Comparison of ENCODE assay signal across 12 cellular contexts in genomic region chr5:15683332-15683731, GRCh38.
DNase-seq lines count a peak whose midpoint lies in the region; ATAC-seq, FAIRE-seq and TF ChIP-seq lines count a peak whose summit lies in the region.
"Had no signal": no experiment of that assay in that cellular context is flagged by ENCODE, and none has a peak within 500 bp of the region (broad histone marks: within the 10 kb centered on the region; RNA-seq: fewer than 3 reads in every experiment).

No MANE protein-coding gene starts in this region.

- 6% methylated on average over 3 of the region's 5 CpGs for WGBS in HepG2 (ENCODE audit: low lambda C conversion rate)

- TF ChIP-seq EP300 in HepG2 (IDR thresholded peaks at IDR 0.05; ENCODE audit: low read depth in 2 of 2, low read length in 2 of 2) (no peak), HepG2 (CRISPR knock-in tag; IDR thresholded peaks at IDR 0.05; ENCODE audit: borderline replicate concordance) (no peak)

- no peaks in the 10 kb centered on the region for H3K27me3 ChIP-seq in HepG2 (ENCODE audit: control insufficient read depth in 1 of 2, insufficient read depth in 2 of 2, low read length in 2 of 2)

- H3K4me2 ChIP-seq in HepG2 (ENCODE audit: low read depth, low read length): no peak overlapping the region

- no peaks in the 10 kb centered on the region for H3K36me3 ChIP-seq in HepG2 (replicated peaks in 1 of 2; ENCODE audit: control insufficient read depth in 1 of 2, insufficient read depth in 2 of 2, low read length in 2 of 2)

- no peaks in the 10 kb centered on the region for H4K20me1 ChIP-seq in HepG2 (ENCODE audit: insufficient read depth, low read length)

- ATAC-seq in HepG2 (peak; percentile 82), GM21786 (IDR thresholded peaks at IDR 0.05; ENCODE audit: unreplicated experiment) (no peak), HG02840 (IDR thresholded peaks at IDR 0.05; ENCODE audit: low FRiP score, unreplicated experiment) (no peak), GM21360 (IDR thresholded peaks at IDR 0.05; ENCODE audit: unreplicated experiment) (no peak)

- POLR2A ChIA-PET in HepG2 (lab: Yijun Ruan, JAX): no interaction called here

- TF ChIP-seq RAD21 in HepG2 (CRISPR knock-in tag; IDR thresholded peaks at IDR 0.05): no peak

- H3K4me3 ChIP-seq in choroid plexus epithelial cell (ENCODE audit: low read depth, low read length) (no peak overlapping the region), HepG2 (replicated peaks in 1 of 3; ENCODE audit: insufficient read depth in 1 of 3, low read depth in 2 of 3, low read length in 3 of 3) (no peak overlapping the region)

- no peak overlapping the region for H3K9ac ChIP-seq in HepG2 (ENCODE audit: insufficient read depth, low read depth, low read length)

- no peak overlapping the region for H2AFZ ChIP-seq in HepG2 (ENCODE audit: low read length)

- no peak for TF ChIP-seq POLR2A in HepG2 (IDR thresholded peaks at IDR 0.05; ENCODE audit: insufficient read depth in 1 of 2, low read depth in 2 of 2, low read length in 2 of 2)

- BruUV-seq in HepG2 (replicated peaks; lab: Mats Ljungman, UMichigan): no TSS peak

- intact Hi-C loops in HepG2 (cut with micrococcal nuclease; ENCODE audit: unreplicated experiment): loop anchor here (2.0 kb wide), 1 partner anchor 311 kb away; no protein-coding TSS in a partner anchor

- H3K4me1 ChIP-seq in HepG2 (ENCODE audit: insufficient read depth, low read length): no peaks in the 10 kb centered on the region

- no peaks in the 10 kb centered on the region for H3K9me3 ChIP-seq in HepG2 (ENCODE audit: low read length)

- no peaks in the 10 kb centered on the region for H3K79me2 ChIP-seq in HepG2 (ENCODE audit: insufficient read depth, low read length)

- peak; percentile 55 for TF ChIP-seq CTCF in choroid plexus epithelial cell (conservative IDR thresholded peaks at IDR 0.05; ENCODE audit: low read depth, low read length)
- TF ChIP-seq CTCF in HepG2 (CRISPR knock-in tag; IDR thresholded peaks at IDR 0.05): 0 out of 2 replicates have a peak, but pooled peaks have one; percentile 19

- CTCF ChIA-PET in HepG2 (lab: Yijun Ruan, JAX; ENCODE audit: low intra/inter-chr PET ratio, low total read pairs): interaction anchor here (1.3 kb wide), 1 partner anchor 312 kb away, joined by 3 read pairs; no protein-coding TSS in a partner anchor

- no peak overlapping the region for H3K27ac ChIP-seq in HepG2 (ENCODE audit: extremely low read length, insufficient read depth, low read length)

- peak; percentile 36 for DNase-seq in D341Med (ENCODE audit: low spot score)
- DNase-seq in KBM-7: peak; percentile 2
- peak; percentile 44 for DNase-seq in choroid plexus epithelial cell (ENCODE audit: low read depth)
- peak; percentile 2 for DNase-seq in HepG2 (ENCODE audit: low spot score)
- no peak for DNase-seq in hippocampal formation (lab: John Stamatoyannopoulos, UW)
- DNase-seq: HFFc6, NCI-H2227 treated with DMSO at 0.1 percent for 48 hours, T-helper 9 cell had no signal

- in situ Hi-C loops in KBM-7 (cut with MboI; ENCODE audit: low pct_unique_long_range_greater_than_20kb, low sequenced_read_pairs) (no loop called here), HepG2 (cut with HindIII; ENCODE audit: extremely low pct_ligation_motif_present, low pct_unique_long_range_greater_than_20kb) (no loop called here)

- no peak for FAIRE-seq in HepG2 (lab: Jason Lieb, UNC)
- FAIRE-seq: islet of Langerhans had no signal

TF ChIP-seq in HepG2, 621 proteins besides CTCF, POLR2A, EP300 and RAD21:
- no peak for TF ChIP-seq SOX5 (CRISPR knock-in tag; IDR thresholded peaks at IDR 0.05; ENCODE audit: borderline replicate concordance)
- no peak for TF ChIP-seq XRCC5 (optimal IDR thresholded peaks at IDR 0.05; ENCODE audit: low read length)
- TF ChIP-seq, protein P1, sequence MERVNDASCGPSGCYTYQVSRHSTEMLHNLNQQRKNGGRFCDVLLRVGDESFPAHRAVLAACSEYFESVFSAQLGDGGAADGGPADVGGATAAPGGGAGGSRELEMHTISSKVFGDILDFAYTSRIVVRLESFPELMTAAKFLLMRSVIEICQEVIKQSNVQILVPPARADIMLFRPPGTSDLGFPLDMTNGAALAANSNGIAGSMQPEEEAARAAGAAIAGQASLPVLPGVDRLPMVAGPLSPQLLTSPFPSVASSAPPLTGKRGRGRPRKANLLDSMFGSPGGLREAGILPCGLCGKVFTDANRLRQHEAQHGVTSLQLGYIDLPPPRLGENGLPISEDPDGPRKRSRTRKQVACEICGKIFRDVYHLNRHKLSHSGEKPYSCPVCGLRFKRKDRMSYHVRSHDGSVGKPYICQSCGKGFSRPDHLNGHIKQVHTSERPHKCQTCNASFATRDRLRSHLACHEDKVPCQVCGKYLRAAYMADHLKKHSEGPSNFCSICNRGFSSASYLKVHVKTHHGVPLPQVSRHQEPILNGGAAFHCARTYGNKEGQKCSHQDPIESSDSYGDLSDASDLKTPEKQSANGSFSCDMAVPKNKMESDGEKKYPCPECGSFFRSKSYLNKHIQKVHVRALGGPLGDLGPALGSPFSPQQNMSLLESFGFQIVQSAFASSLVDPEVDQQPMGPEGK (CRISPR knock-in tag; IDR thresholded peaks at IDR 0.05): no peak
- no peak for TF ChIP-seq ZNF567 (CRISPR knock-in tag; IDR thresholded peaks at IDR 0.05; ENCODE audit: borderline replicate concordance)
- TF ChIP-seq MIER2 (CRISPR knock-in tag; IDR thresholded peaks at IDR 0.05): no peak
- TF ChIP-seq, protein P2, sequence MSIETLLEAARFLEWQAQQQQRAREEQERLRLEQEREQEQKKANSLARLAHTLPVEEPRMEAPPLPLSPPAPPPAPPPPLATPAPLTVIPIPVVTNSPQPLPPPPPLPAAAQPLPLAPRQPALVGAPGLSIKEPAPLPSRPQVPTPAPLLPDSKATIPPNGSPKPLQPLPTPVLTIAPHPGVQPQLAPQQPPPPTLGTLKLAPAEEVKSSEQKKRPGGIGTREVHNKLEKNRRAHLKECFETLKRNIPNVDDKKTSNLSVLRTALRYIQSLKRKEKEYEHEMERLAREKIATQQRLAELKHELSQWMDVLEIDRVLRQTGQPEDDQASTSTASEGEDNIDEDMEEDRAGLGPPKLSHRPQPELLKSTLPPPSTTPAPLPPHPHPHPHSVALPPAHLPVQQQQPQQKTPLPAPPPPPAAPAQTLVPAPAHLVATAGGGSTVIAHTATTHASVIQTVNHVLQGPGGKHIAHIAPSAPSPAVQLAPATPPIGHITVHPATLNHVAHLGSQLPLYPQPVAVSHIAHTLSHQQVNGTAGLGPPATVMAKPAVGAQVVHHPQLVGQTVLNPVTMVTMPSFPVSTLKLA (IDR thresholded peaks at IDR 0.05): no peak
- no peak for TF ChIP-seq NFIB (CRISPR knock-in tag; IDR thresholded peaks at IDR 0.05; ENCODE audit: borderline replicate concordance)
- TF ChIP-seq CCAR2 (optimal IDR thresholded peaks at IDR 0.05; ENCODE audit: low read depth, low read length): no peak
- no peak for TF ChIP-seq PTBP1 (IDR thresholded peaks at IDR 0.05; ENCODE audit: low read depth, low read length, poor library complexity, severe bottlenecking)
TF ChIP-seq in HepG2: peak in this region for 0.

Comparison
In these comparisons a context has a peak if more than half of its experiments do, and no peak if none do; other contexts are left out.
1. DNase-seq: peak in D341Med (single experiment), KBM-7 (single experiment), choroid plexus epithelial cell (single experiment) and HepG2 (single experiment); none in hippocampal formation (0 of 2).